Comparison of ENCODE assay signal across 1 cellular context in the genomic region with DNA sequence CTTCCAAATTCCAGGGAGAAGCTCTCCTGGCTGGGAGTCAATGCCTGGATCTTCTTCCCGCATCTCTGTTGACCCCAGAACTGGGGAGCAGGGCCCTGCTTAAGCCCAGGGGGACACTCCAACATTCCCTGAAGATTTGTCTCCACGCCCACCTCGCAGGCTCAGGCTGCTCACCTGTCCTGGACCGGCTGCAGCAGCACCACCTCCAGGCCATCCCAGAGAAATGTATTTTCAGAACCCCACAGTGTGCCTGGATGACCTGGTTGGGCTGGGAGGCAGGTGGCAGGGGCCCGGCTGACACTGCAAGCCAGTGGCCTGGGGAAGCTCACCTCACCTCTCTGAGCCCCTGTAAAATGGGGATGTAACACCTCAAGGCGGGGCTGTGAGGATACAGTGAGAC.
TF ChIP-seq lines count a peak whose summit lies in the region.

No MANE protein-coding gene starts in this region.

TF ChIP-seq in GM23338, 12 proteins besides CTCF, POLR2A, EP300 and RAD21 (continued from another document):
- TF ChIP-seq ZNF462 (CRISPR knock-in tag; IDR thresholded peaks at IDR 0.05) (no peak), CREB1 (CRISPR knock-in tag; IDR thresholded peaks at IDR 0.05; ENCODE audit: low read depth) (no peak), JUNB (IDR thresholded peaks at IDR 0.05; ENCODE audit: unreplicated experiment) (no peak), ZNF331 (CRISPR knock-in tag; IDR thresholded peaks at IDR 0.05; ENCODE audit: low read depth) (no peak), STAT1 (IDR thresholded peaks at IDR 0.05; ENCODE audit: unreplicated experiment) (no peak), NANOG (IDR thresholded peaks at IDR 0.05; ENCODE audit: borderline replicate concordance) (no peak), EZH2 (IDR thresholded peaks at IDR 0.05; ENCODE audit: low read depth, unreplicated experiment) (no peak), ZNF114 (CRISPR knock-in tag; IDR thresholded peaks at IDR 0.05) (no peak)
- TF ChIP-seq, protein P1, sequence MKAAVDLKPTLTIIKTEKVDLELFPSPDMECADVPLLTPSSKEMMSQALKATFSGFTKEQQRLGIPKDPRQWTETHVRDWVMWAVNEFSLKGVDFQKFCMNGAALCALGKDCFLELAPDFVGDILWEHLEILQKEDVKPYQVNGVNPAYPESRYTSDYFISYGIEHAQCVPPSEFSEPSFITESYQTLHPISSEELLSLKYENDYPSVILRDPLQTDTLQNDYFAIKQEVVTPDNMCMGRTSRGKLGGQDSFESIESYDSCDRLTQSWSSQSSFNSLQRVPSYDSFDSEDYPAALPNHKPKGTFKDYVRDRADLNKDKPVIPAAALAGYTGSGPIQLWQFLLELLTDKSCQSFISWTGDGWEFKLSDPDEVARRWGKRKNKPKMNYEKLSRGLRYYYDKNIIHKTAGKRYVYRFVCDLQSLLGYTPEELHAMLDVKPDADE (IDR thresholded peaks at IDR 0.05): no peak
TF ChIP-seq in GM23338: peak in this region for 0.
